ENCODE assay signal across 19 cellular contexts in the genomic region with DNA sequence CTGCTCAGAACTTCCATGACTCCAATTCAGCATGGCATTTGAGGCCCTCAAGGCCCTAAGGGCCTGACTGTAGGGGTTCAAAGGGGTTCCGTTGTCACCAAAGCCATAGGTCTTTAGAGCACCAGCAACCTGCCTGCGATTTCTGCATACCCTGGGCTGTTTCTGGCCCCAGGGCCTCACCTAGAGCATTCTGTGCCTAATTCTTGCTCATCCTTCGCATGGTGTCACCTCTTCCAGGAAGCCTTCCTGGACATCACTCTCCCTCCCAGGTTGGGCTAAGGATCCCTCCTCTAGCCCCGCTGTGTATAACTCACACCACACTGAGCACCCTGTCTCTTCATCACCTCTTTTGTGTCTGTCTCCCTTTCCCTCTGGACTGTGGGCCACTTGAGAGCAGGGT.
A peak's percentile ranks its signal among the peaks of the same experiment; 100 is the strongest.
DNase-seq lines count a peak whose midpoint lies in the region; ATAC-seq, FAIRE-seq and TF ChIP-seq lines count a peak whose summit lies in the region.
"Had no signal": no experiment of that assay in that cellular context is flagged by ENCODE, and none has a peak within 500 bp of the region (broad histone marks: within the 10 kb centered on the region; RNA-seq: fewer than 3 reads in every experiment).

No MANE protein-coding gene starts in this region.

- H3K23ac ChIP-seq in neuronal stem cell (ENCODE audit: low read depth, low read length, poor library complexity) = peak overlapping the region; percentile 71

- TF ChIP-seq POLR2A in A549 (IDR thresholded peaks at IDR 0.05; ENCODE audit: low read length) = no peak
- no peak for TF ChIP-seq POLR2A in K562 (conservative IDR thresholded peaks at IDR 0.05)

- no peak for ATAC-seq in A549
- no peak for ATAC-seq in K562
- ATAC-seq: CD8-positive, alpha-beta T cell; GM12878 had no signal

- 80% methylated on average over 4 of the region's 4 CpGs for WGBS in A549 (ENCODE audit: missing lambda C conversion rate)
- 0% methylated on average over 4 of the region's 4 CpGs for WGBS in K562 (ENCODE audit: insufficient coverage, low coverage, missing lambda C conversion rate)
- WGBS in neuronal stem cell (ENCODE audit: extremely low coverage in 2 of 2, insufficient read length in 2 of 2, insufficient replicate concordance in 1 of 2), 2 donors = no CpG with 5 or more reads among the region's 4 CpGs

- TF ChIP-seq EP300 in A549 (IDR thresholded peaks at IDR 0.05) (no peak), K562 (IDR thresholded peaks at IDR 0.05; ENCODE audit: low read length) (no peak)

- H4K8ac ChIP-seq in neuronal stem cell (ENCODE audit: low read depth, low read length) = no peak overlapping the region

- no peaks in the 10 kb centered on the region for H3K9me1 ChIP-seq in K562 (ENCODE audit: control insufficient read depth, insufficient read depth, low read length)

- TF ChIP-seq CTCF in A549 (IDR thresholded peaks at IDR 0.05) (no peak), K562 (IDR thresholded peaks at IDR 0.05 in 2 of 3, conservative IDR thresholded peaks at IDR 0.05 in 1 of 3; ENCODE audit: insufficient read depth in 2 of 3, low read depth in 1 of 3, low read length in 3 of 3) (no peak)

- H2AFZ ChIP-seq in K562 (ENCODE audit: low read depth, low read length) (no peak overlapping the region), neuronal stem cell (ENCODE audit: low read length) (no peak overlapping the region)
- H2AFZ ChIP-seq: GM23248 had no signal

- TF ChIP-seq RAD21 in A549 (conservative IDR thresholded peaks at IDR 0.05 in 1 of 2, IDR thresholded peaks at IDR 0.05 in 1 of 2) (no peak), K562 (CRISPR knock-in tag; conservative IDR thresholded peaks at IDR 0.05 in 1 of 2, IDR thresholded peaks at IDR 0.05 in 1 of 2) (no peak)

- H2AK5ac ChIP-seq in neuronal stem cell (ENCODE audit: low read depth, low read length) = peak overlapping the region; percentile 89

- H3K4ac ChIP-seq in neuronal stem cell (ENCODE audit: low read length) = no peak overlapping the region

- DNase-seq in A549 (ENCODE audit: low read depth in 1 of 2, low spot score in 1 of 2) (no peak), K562 (ENCODE audit: extremely low read depth in 1 of 4, low spot score in 3 of 4) (no peak), neuronal stem cell (ENCODE audit: low spot score) (no peak), Kasumi-1 (lab: John Stamatoyannopoulos, UW) (no peak), NCI-H2107 treated with DMSO at 0.1 percent for 48 hours (lab: John Stamatoyannopoulos, UW; ENCODE audit: unreplicated experiment) (no peak), nucleus accumbens (lab: John Stamatoyannopoulos, UW) (no peak)
- DNase-seq: Caco-2; CD4-positive, CD25-positive, alpha-beta regulatory T cell; CD8-positive, alpha-beta T cell; DMS79; EL; GDM1; GM23248; HFFc6 had no signal

- H3K4me2 ChIP-seq in A549 (no peak overlapping the region), K562 (ENCODE audit: insufficient read depth, low read length) (no peak overlapping the region), neuronal stem cell (ENCODE audit: insufficient read depth, low read length, poor library complexity, severe bottlenecking) (no peak overlapping the region)

- CTCF ChIA-PET in A549 (lab: Yijun Ruan, JAX) = interaction anchor here (0.6 kb wide), 2 partner anchors 7 to 69 kb away, joined by 3 read pairs; no protein-coding TSS in a partner anchor
- CTCF ChIA-PET in K562 (lab: Yijun Ruan, JAX; ENCODE audit: low intra/inter-chr PET ratio) = no interaction called here

- BruUV-seq in K562 (replicated peaks; lab: Mats Ljungman, UMichigan) = no TSS peak

- H3K4me1 ChIP-seq in A549 (no peaks in the 10 kb centered on the region), K562 (replicated peaks in 1 of 2; ENCODE audit: control insufficient read depth in 2 of 2, insufficient read depth in 2 of 2, low read length in 2 of 2) (peaks cover 0 to 4% of the 10 kb centered on the region in 2 experiments; a peak in 1 of 5 replicates), neuronal stem cell (ENCODE audit: control insufficient read depth in 2 of 2, insufficient read depth in 1 of 2, low read depth in 1 of 2, low read length in 2 of 2) (peaks cover 0 to 6% of the 10 kb centered on the region in 2 donors)
- H3K4me1 ChIP-seq: HAP-1 had no signal

- H3K14ac ChIP-seq in neuronal stem cell (ENCODE audit: low read length) = no peak overlapping the region

- no peaks in the 10 kb centered on the region for H3K79me1 ChIP-seq in neuronal stem cell (ENCODE audit: low read depth, low read length)

- H3K36me3 ChIP-seq in K562 (ENCODE audit: control insufficient read depth, insufficient read depth, low read length) (no peaks in the 10 kb centered on the region), neuronal stem cell (replicated peaks in 1 of 2; ENCODE audit: control insufficient read depth in 2 of 2, insufficient read depth in 2 of 2, low read length in 2 of 2) (no peaks in the 10 kb centered on the region)
- H3K36me3 ChIP-seq: HAP-1 had no signal

- H2BK5ac ChIP-seq in neuronal stem cell (ENCODE audit: low read length) = no peak overlapping the region

- H4K20me1 ChIP-seq in K562 (replicated peaks; ENCODE audit: control insufficient read depth, insufficient read depth, low read length) = peaks cover 10% of the 10 kb centered on the region; the same call in 1 of the 2 replicates

- in situ Hi-C loops in K562 (cut with MboI) = no loop called here

- POLR2A ChIA-PET in A549 (lab: Yijun Ruan, JAX) = no interaction called here
- POLR2A ChIA-PET in K562 (lab: Yijun Ruan, JAX) = interaction anchor here (0.6 kb wide), 1 partner anchor 483 kb away, joined by 3 read pairs; no protein-coding TSS in a partner anchor

- H3K4me3 ChIP-seq in A549 = no peak overlapping the region
- no peak overlapping the region for H3K4me3 ChIP-seq in K562
- H3K4me3 ChIP-seq in neuronal stem cell (ENCODE audit: low read length in 2 of 2) = no peak overlapping the region
- H3K4me3 ChIP-seq: GM12878, GM23248, HAP-1 had no signal

- H3K9me3 ChIP-seq in A549 (no peaks in the 10 kb centered on the region), K562 (replicated peaks; ENCODE audit: control insufficient read depth, insufficient read depth, low read depth, low read length) (no peaks in the 10 kb centered on the region), neuronal stem cell (replicated peaks in 1 of 2; ENCODE audit: control insufficient read depth in 2 of 2, insufficient read depth in 1 of 2, low read depth in 1 of 2, low read length in 2 of 2) (no peaks in the 10 kb centered on the region)
- H3K9me3 ChIP-seq: Caco-2, HAP-1 had no signal

- H2BK12ac ChIP-seq in neuronal stem cell (ENCODE audit: low read length) = no peak overlapping the region

- peak overlapping the region; percentile 70 for H3K18ac ChIP-seq in neuronal stem cell (ENCODE audit: low read length)

- peaks cover 42 to 91% of the 10 kb centered on the region in 2 experiments for H3K27me3 ChIP-seq in K562 (ENCODE audit: control insufficient read depth in 2 of 2, insufficient read depth in 2 of 2, low read length in 2 of 2)
- peaks cover 0 to 16% (median 4%) of the 10 kb centered on the region in 3 experiments for H3K27me3 ChIP-seq in neuronal stem cell (ENCODE audit: control insufficient read depth in 3 of 3, insufficient read depth in 3 of 3, low read depth in 1 of 3, low read length in 3 of 3)

- no peak overlapping the region for H3K9ac ChIP-seq in K562 (ENCODE audit: insufficient read depth in 1 of 2, low read depth in 2 of 2, low read length in 2 of 2)
- peak overlapping the region; percentile 54 for H3K9ac ChIP-seq in neuronal stem cell (ENCODE audit: low read depth, low read length, poor library complexity)
- H3K9ac ChIP-seq: GM23248 had no signal

- no peak overlapping the region for H4K91ac ChIP-seq in neuronal stem cell (ENCODE audit: low read depth, low read length, poor library complexity)

- no peak overlapping the region for H2BK15ac ChIP-seq in neuronal stem cell (ENCODE audit: low read length)

- intact Hi-C loops in K562 (cut with micrococcal nuclease) = no loop called here

- no peak overlapping the region for H3K27ac ChIP-seq in A549
- H3K27ac ChIP-seq in K562 (ENCODE audit: extremely low read depth, low read depth, low read length) = no peak overlapping the region
- no peak overlapping the region for H3K27ac ChIP-seq in neuronal stem cell (replicated peaks; ENCODE audit: low read length)
- H3K27ac ChIP-seq: 22Rv1, C4-2B, GM23248 had no signal

- H2BK120ac ChIP-seq in neuronal stem cell (ENCODE audit: low read depth, low read length) = no peak overlapping the region

- H3K79me2 ChIP-seq in K562 (ENCODE audit: control insufficient read depth, insufficient read depth, low read length) = no peaks in the 10 kb centered on the region

- FAIRE-seq in A549 (lab: Jason Lieb, UNC) = no peak
- no peak for FAIRE-seq in K562 (lab: Jason Lieb, UNC)
- FAIRE-seq: GM12878, GM19239 had no signal

TF ChIP-seq in A549, 52 proteins besides CTCF, POLR2A, EP300 and RAD21:
- TF ChIP-seq ZFP36 (IDR thresholded peaks at IDR 0.05; ENCODE audit: borderline replicate concordance, partially characterized antibody) = peak; percentile 38
- TF ChIP-seq, protein P1, sequence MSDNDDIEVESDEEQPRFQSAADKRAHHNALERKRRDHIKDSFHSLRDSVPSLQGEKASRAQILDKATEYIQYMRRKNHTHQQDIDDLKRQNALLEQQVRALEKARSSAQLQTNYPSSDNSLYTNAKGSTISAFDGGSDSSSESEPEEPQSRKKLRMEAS (IDR thresholded peaks at IDR 0.05) = no peak
TF ChIP-seq in A549: peak in this region for 1.

TF ChIP-seq in K562, 482 proteins besides CTCF, POLR2A, EP300 and RAD21:
- TF ChIP-seq ZFP36 (IDR thresholded peaks at IDR 0.05; ENCODE audit: low read depth, low read length, partially characterized antibody) (peak; percentile 93), POLR2AphosphoS5 (IDR thresholded peaks at IDR 0.05; ENCODE audit: control insufficient read depth, insufficient read depth, low read depth, low read length) (no peak)
TF ChIP-seq in K562: peak in this region for 1.
